ENCODE assay signal across 24 cellular contexts in genomic region chr12:46200551-46200950, GRCh38.
"Had no signal": no experiment of that assay in that cellular context is flagged by ENCODE, and none has a peak within 500 bp of the region (broad histone marks: within the 10 kb centered on the region; RNA-seq: fewer than 3 reads in every experiment).

No MANE protein-coding gene starts in this region.

- H3K27me3 ChIP-seq: heart right ventricle, left lung, ovary, tibial nerve, upper lobe of left lung had no signal

- FAIRE-seq: islet of Langerhans, urothelium cell line had no signal

- H3K27ac ChIP-seq: epithelial cell of prostate, heart right ventricle, left lung, lower lobe of right lung, ovary, thoracic aorta, tibial nerve, upper lobe of left lung had no signal

- H3K27ac Mint-ChIP-seq: endodermal cell; stimulated activated memory B cell treated with anti-CD40 and anti-IgM and Interleukin-4, amounts not matched to agents 10 μg/mL and 1 μg/mL and 100 μg/mL, for 72 hours had no signal

- DNase-seq: effector CD8-positive, alpha-beta T cell; endodermal cell; foreskin fibroblast; glutamatergic neuron; heart right ventricle; hippocampal formation; left cardiac atrium; left lung; lower lobe of right lung; natural killer cell; occipital lobe; ovary; posterior cingulate gyrus; stimulated activated CD4-positive, alpha-beta T cell treated with anti-CD3 and anti-CD28 coated beads, Interleukin-4, amount 100 ng/mL, for 4 hours; stimulated activated naive CD8-positive, alpha-beta T cell treated with anti-CD3 and anti-CD28 coated beads, Interleukin-15, Interleukin-2, amounts not matched to agents 100 U/mL and 50 U/mL, for 24 hours; upper lobe of left lung had no signal

- H3K4me3 Mint-ChIP-seq: endodermal cell; natural killer cell; stimulated activated memory B cell treated with anti-CD40 and anti-IgM and Interleukin-4, amounts not matched to agents 10 μg/mL and 1 μg/mL and 100 μg/mL, for 72 hours had no signal

- H3K4me3 ChIP-seq: heart right ventricle, left lung, lower lobe of right lung, ovary, thoracic aorta, tibial nerve, upper lobe of left lung had no signal

- H3K9me3 ChIP-seq: heart right ventricle, left lung, lower lobe of right lung, ovary, thoracic aorta, tibial nerve, upper lobe of left lung had no signal

- H3K27me3 Mint-ChIP-seq: stimulated activated memory B cell treated with anti-CD40 and anti-IgM and Interleukin-4, amounts not matched to agents 10 μg/mL and 1 μg/mL and 100 μg/mL, for 72 hours had no signal

- ATAC-seq: esophagus mucosa; left cardiac atrium; left lung; lower lobe of right lung; natural killer cell; sciatic nerve; stimulated activated memory B cell treated with anti-CD40 and anti-IgM and Interleukin-4, amounts not matched to agents 10 μg/mL and 1 μg/mL and 100 μg/mL, for 72 hours; stimulated activated naive CD8-positive, alpha-beta T cell treated with anti-CD3 and anti-CD28 coated beads, Interleukin-15, Interleukin-2, amounts not matched to agents 100 U/mL and 50 U/mL, for 24 hours had no signal

- H3K4me1 ChIP-seq: left lung, lower lobe of right lung, upper lobe of left lung had no signal

- H3K9me3 Mint-ChIP-seq: natural killer cell; stimulated activated memory B cell treated with anti-CD40 and anti-IgM and Interleukin-4, amounts not matched to agents 10 μg/mL and 1 μg/mL and 100 μg/mL, for 72 hours had no signal

- H3K4me1 Mint-ChIP-seq: endodermal cell had no signal

- H3K36me3 ChIP-seq: ovary had no signal
